1 cellular context compared by ENCODE assay signal in the genomic region with DNA sequence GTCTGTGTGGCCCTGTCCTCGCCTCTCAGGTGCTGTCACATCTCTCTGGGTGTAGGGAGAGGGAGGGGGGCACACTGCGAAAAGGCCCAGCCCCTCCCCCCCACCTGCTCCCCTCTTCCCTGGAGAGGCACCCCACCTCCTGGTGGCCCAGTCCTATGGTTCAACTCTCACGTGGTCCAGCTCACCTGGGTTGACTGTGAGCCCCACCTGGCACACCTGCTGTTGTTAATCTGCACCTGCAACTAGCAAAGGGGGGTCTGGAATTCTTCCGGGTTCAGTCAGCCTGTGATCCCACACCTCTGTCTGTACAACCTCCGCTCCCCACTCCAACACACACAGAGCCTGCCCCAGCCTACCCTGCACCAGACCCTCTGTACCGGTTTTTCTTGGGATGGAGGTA.
TF ChIP-seq lines count a peak whose summit lies in the region.

No MANE protein-coding gene starts in this region.

TF ChIP-seq in GM23338, 12 proteins besides CTCF, POLR2A, EP300 and RAD21 (continued from another document):
- TF ChIP-seq, protein P1, sequence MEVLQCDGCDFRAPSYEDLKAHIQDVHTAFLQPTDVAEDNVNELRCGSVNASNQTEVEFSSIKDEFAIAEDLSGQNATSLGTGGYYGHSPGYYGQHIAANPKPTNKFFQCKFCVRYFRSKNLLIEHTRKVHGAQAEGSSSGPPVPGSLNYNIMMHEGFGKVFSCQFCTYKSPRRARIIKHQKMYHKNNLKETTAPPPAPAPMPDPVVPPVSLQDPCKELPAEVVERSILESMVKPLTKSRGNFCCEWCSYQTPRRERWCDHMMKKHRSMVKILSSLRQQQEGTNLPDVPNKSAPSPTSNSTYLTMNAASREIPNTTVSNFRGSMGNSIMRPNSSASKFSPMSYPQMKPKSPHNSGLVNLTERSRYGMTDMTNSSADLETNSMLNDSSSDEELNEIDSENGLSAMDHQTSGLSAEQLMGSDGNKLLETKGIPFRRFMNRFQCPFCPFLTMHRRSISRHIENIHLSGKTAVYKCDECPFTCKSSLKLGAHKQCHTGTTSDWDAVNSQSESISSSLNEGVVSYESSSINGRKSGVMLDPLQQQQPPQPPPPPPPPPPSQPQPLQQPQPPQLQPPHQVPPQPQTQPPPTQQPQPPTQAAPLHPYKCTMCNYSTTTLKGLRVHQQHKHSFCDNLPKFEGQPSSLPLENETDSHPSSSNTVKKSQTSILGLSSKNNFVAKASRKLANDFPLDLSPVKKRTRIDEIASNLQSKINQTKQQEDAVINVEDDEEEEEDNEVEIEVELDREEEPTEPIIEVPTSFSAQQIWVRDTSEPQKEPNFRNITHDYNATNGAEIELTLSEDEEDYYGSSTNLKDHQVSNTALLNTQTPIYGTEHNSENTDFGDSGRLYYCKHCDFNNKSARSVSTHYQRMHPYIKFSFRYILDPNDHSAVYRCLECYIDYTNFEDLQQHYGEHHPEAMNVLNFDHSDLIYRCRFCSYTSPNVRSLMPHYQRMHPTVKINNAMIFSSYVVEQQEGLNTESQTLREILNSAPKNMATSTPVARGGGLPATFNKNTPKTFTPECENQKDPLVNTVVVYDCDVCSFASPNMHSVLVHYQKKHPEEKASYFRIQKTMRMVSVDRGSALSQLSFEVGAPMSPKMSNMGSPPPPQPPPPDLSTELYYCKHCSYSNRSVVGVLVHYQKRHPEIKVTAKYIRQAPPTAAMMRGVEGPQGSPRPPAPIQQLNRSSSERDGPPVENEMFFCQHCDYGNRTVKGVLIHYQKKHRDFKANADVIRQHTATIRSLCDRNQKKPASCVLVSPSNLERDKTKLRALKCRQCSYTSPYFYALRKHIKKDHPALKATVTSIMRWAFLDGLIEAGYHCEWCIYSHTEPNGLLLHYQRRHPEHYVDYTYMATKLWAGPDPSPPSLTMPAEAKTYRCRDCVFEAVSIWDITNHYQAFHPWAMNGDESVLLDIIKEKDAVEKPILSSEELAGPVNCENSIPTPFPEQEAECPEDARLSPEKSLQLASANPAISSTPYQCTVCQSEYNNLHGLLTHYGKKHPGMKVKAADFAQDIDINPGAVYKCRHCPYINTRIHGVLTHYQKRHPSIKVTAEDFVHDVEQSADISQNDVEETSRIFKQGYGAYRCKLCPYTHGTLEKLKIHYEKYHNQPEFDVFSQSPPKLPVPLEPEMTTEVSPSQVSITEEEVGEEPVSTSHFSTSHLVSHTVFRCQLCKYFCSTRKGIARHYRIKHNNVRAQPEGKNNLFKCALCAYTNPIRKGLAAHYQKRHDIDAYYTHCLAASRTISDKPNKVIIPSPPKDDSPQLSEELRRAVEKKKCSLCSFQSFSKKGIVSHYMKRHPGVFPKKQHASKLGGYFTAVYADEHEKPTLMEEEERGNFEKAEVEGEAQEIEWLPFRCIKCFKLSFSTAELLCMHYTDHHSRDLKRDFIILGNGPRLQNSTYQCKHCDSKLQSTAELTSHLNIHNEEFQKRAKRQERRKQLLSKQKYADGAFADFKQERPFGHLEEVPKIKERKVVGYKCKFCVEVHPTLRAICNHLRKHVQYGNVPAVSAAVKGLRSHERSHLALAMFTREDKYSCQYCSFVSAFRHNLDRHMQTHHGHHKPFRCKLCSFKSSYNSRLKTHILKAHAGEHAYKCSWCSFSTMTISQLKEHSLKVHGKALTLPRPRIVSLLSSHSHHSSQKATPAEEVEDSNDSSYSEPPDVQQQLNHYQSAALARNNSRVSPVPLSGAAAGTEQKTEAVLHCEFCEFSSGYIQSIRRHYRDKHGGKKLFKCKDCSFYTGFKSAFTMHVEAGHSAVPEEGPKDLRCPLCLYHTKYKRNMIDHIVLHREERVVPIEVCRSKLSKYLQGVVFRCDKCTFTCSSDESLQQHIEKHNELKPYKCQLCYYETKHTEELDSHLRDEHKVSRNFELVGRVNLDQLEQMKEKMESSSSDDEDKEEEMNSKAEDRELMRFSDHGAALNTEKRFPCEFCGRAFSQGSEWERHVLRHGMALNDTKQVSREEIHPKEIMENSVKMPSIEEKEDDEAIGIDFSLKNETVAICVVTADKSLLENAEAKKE (CRISPR knock-in tag; IDR thresholded peaks at IDR 0.05) = no peak
